1 cellular context compared by ENCODE assay signal in genomic region chr2:226791487-226792081, GRCh38.
TF ChIP-seq lines count a peak whose summit lies in the region.

No MANE protein-coding gene starts in this region.

TF ChIP-seq in IMR-90, 13 proteins besides CTCF, POLR2A, EP300 and RAD21:
- TF ChIP-seq USF2 (IDR thresholded peaks at IDR 0.05; ENCODE audit: low read depth, low read length) (peak; percentile 35), MXI1 (IDR thresholded peaks at IDR 0.05; ENCODE audit: borderline replicate concordance, low read depth, low read length) (peak; percentile 86; the same call in 1 of the 2 replicates), CHD1 (IDR thresholded peaks at IDR 0.05; ENCODE audit: low read depth, low read length) (no peak), MAZ (IDR thresholded peaks at IDR 0.05; ENCODE audit: borderline replicate concordance, low read depth, low read length) (peak; percentile 83; the same call in 1 of the 2 replicates), BHLHE40 (IDR thresholded peaks at IDR 0.05; ENCODE audit: low read depth, low read length) (no peak)
TF ChIP-seq in IMR-90: peak in this region for 3.
